Comparison of ENCODE assay signal across 11 cellular contexts in genomic region chr10:43231523-43232078, GRCh38. TPM values are rescaled to one million over a fixed set of nuclear protein-coding genes. Genes with fewer than 3 reads are reported as not detected.
DNase-seq lines count a peak whose midpoint lies in the region; ATAC-seq, FAIRE-seq and TF ChIP-seq lines count a peak whose summit lies in the region.
"Had no signal": no experiment of that assay in that cellular context is flagged by ENCODE, and none has a peak within 500 bp of the region (broad histone marks: within the 10 kb centered on the region; RNA-seq: fewer than 3 reads in every experiment).

No MANE protein-coding gene starts in this region.

- no peak for ATAC-seq in Right ventricle myocardium inferior
- ATAC-seq in HG03280 (IDR thresholded peaks at IDR 0.05; ENCODE audit: unreplicated experiment): no peak

- DNase-seq in Right ventricle myocardium inferior (ENCODE audit: missing footprints) (peak; percentile 67), right atrium auricular region (ENCODE audit: low spot score) (no peak), immature natural killer cell (peak; percentile 60 to 67 (median 64)), urothelium cell line (ENCODE audit: low spot score) (no peak), NCI-H774 (lab: John Stamatoyannopoulos, UW) (no peak), NCI-H1930 (lab: John Stamatoyannopoulos, UW) (no peak)
- peak; percentile 27 to 43 for DNase-seq in activated T-cell treated with anti-CD3 and anti-CD28 coated beads, Interleukin-2, amount 50 U/mL, for 48 hours

- intact Hi-C loops in Right ventricle myocardium inferior (cut with DNase I): no loop called here

- H3K27me3 ChIP-seq in right atrium auricular region: peaks cover 0 to 4% of the 10 kb centered on the region in 2 donors

- no peak overlapping the region for H3K4me3 ChIP-seq in right atrium auricular region

- H3K36me3 Mint-ChIP-seq in immature natural killer cell: no peaks in the 10 kb centered on the region

- TF ChIP-seq CTCF in right atrium auricular region (IDR thresholded peaks at IDR 0.05): no peak

- no peak overlapping the region for H3K27ac ChIP-seq in right atrium auricular region

- peak overlapping the region; percentile 69 to 82 (median 78) for H3K4me3 Mint-ChIP-seq in immature natural killer cell

- H3K27me3 Mint-ChIP-seq in immature natural killer cell (ENCODE audit: low read depth in 3 of 3): peaks cover 6 to 10% (median 7%) of the 10 kb centered on the region in 3 donors

- H3K4me1 Mint-ChIP-seq in immature natural killer cell: peaks cover 50 to 58% of the 10 kb centered on the region in 2 donors

- H3K4me1 ChIP-seq in right atrium auricular region: peaks cover 0 to 10% of the 10 kb centered on the region in 2 donors

- H3K9me3 Mint-ChIP-seq in immature natural killer cell: no peaks in the 10 kb centered on the region

- FAIRE-seq in urothelium cell line (lab: Jason Lieb, UNC): peak; percentile 58
- FAIRE-seq: colon, GM12892 had no signal

- no peaks in the 10 kb centered on the region for H3K36me3 ChIP-seq in right atrium auricular region

- no peaks in the 10 kb centered on the region for H3K9me3 ChIP-seq in right atrium auricular region

- peak overlapping the region; percentile 63 to 93 (median 87) for H3K27ac Mint-ChIP-seq in immature natural killer cell

RNA-seq across cellular contexts. Expression of gene RASGEF1A, which starts 35.3 kb away (rescaled TPM):
- 1.4 TPM for total RNA-seq in Right ventricle myocardium inferior
- 1 to 10 TPM; 2.9 to 3.0 TPM for total RNA-seq in right atrium auricular region
- polyA plus RNA-seq in immature natural killer cell: 10 to 100 TPM in 1 of 3 donors, 1 to 10 TPM in 2; 4.4 to 11.6 (median 5.6) TPM
- total RNA-seq: H4 had no signal

Comparison
In these comparisons a context has a peak if more than half of its experiments do, and no peak if none do; other contexts are left out.
1. DNase-seq: peak in Right ventricle myocardium inferior (single experiment), activated T-cell treated with anti-CD3 and anti-CD28 coated beads, Interleukin-2, amount 50 U/mL, for 48 hours (2 of 2) and immature natural killer cell (3 of 3); none in right atrium auricular region (single experiment), urothelium cell line (single experiment), NCI-H774 (single experiment) and NCI-H1930 (0 of 2).